In genomic region chr17:48048321-48049140, GRCh38 we compare ENCODE assay signal across 8 cellular contexts. TPM values are rescaled to one million over a fixed set of nuclear protein-coding genes. Genes with fewer than 3 reads are reported as not detected.
DNase-seq lines count a peak whose midpoint lies in the region; ATAC-seq, FAIRE-seq and TF ChIP-seq lines count a peak whose summit lies in the region.

NFE2L1 (plus strand) TSS chr17:48048359; CDS start chr17:48051119, 2,760 bp downstream.

- intact Hi-C loops in adrenal gland (cut with DNase I), result no loop called here
- intact Hi-C loops in cardiac septum (cut with DNase I), result loop anchor here (10.0 kb wide), 1 partner anchor 496 kb away; the partner anchor contains the start of gene HOXB2
- intact Hi-C loops in pancreas (cut with DNase I), result no loop called here

- TF ChIP-seq CTCF in adrenal gland (IDR thresholded peaks at IDR 0.05) (no peak), pancreas (IDR thresholded peaks at IDR 0.05) (no peak)

- FAIRE-seq in pancreas (lab: Jason Lieb, UNC), result no peak

- no peaks in the 10 kb centered on the region for H3K27me3 ChIP-seq in adrenal gland
- no peaks in the 10 kb centered on the region for H3K27me3 ChIP-seq in pancreas

- peaks cover 0 to 12% of the 10 kb centered on the region in 2 donors for H3K36me3 ChIP-seq in adrenal gland (replicated peaks in 1 of 2)
- peaks cover 0 to 9% (median 0%) of the 10 kb centered on the region in 3 donors for H3K36me3 ChIP-seq in pancreas

- WGBS in adrenal gland, 4 donors, result 0 to 1% (median 0%) methylated on average over 19 to 59 of the region's 59 CpGs
- 0 to 1% methylated on average over 46 to 59 of the region's 59 CpGs for WGBS in pancreas, 2 donors

- H3K4me3 ChIP-seq in adrenal gland (peak within 1 kb of the TSS; percentile 19 to 86 (median 74)), pancreas (peak within 1 kb of the TSS; percentile 71 to 93 (median 80))

- no peaks in the 10 kb centered on the region for H3K9me3 ChIP-seq in adrenal gland (replicated peaks in 1 of 3)
- H3K9me3 ChIP-seq in pancreas, result no peaks in the 10 kb centered on the region

- H3K27ac ChIP-seq in adrenal gland (peak within 1 kb of the TSS; percentile 78 to 98 (median 96)), pancreas (peak within 1 kb of the TSS; percentile 89 to 95 (median 90))

- TF ChIP-seq POLR2A in adrenal gland (IDR thresholded peaks at IDR 0.05), result peak; percentile 59 to 78

- ATAC-seq in GM19324 (IDR thresholded peaks at IDR 0.05; ENCODE audit: low FRiP score, unreplicated experiment) (peak; percentile 45), HG03378 (IDR thresholded peaks at IDR 0.05; ENCODE audit: unreplicated experiment) (peak; percentile 13), pancreas (peak; percentile 52 to 72 (median 68))

- H3K4me1 ChIP-seq in adrenal gland (replicated peaks in 1 of 2), result peaks cover 52 to 60% of the 10 kb centered on the region in 2 donors
- peaks cover 49 to 56% (median 50%) of the 10 kb centered on the region in 3 donors for H3K4me1 ChIP-seq in pancreas

- peak; percentile 35 for DNase-seq in DMS153 (lab: John Stamatoyannopoulos, UW)
- DNase-seq in NOMO-1 treated with dmso at 0.1 percent for 144 hours (lab: John Stamatoyannopoulos, UW; ENCODE audit: unreplicated experiment), result peak; percentile 93
- DNase-seq in adrenal gland, result peak; percentile 88 to 96 (median 94)
- DNase-seq in cardiac septum (ENCODE audit: low spot score), result peak; percentile 95
- peak; percentile 76 to 91 (median 84) for DNase-seq in pancreas
- no peak for DNase-seq in NCI-H1436 (lab: John Stamatoyannopoulos, UW)

RNA-seq across cellular contexts. Expression of gene NFE2L1, which starts in this region (rescaled TPM):
- 100 to 1,000 TPM; 150 to 432 (median 283) TPM for total RNA-seq in adrenal gland
- polyA plus RNA-seq in adrenal gland, result 100 to 1,000 TPM in 2 of 3 donors, 10 to 100 TPM in 1; 77.9 to 403 (median 164) TPM
- 604 TPM for total RNA-seq in cardiac septum
- 10 to 100 TPM; 27.4 to 74.0 (median 44.5) TPM for total RNA-seq in pancreas
- 10 to 100 TPM; 40.9 to 47.2 TPM for polyA plus RNA-seq in pancreas

Comparison
In these comparisons a context has a peak if more than half of its experiments do, and no peak if none do; other contexts are left out.
1. ATAC-seq: peak in every context shown above with its lines; median percentile 68 in pancreas; 45 in GM19324; 13 in HG03378.